In genomic region chr4:75723802-75724065, GRCh38 we compare ENCODE assay signal across 1 cellular context.
A peak's percentile ranks its signal among the peaks of the same experiment; 100 is the strongest.
TF ChIP-seq lines count a peak whose summit lies in the region.

No MANE protein-coding gene starts in this region.

TF ChIP-seq in K562, 482 proteins besides CTCF, POLR2A, EP300 and RAD21:
- TF ChIP-seq CBFA2T3 (IDR thresholded peaks at IDR 0.05) (no peak), C11orf30 (IDR thresholded peaks at IDR 0.05; ENCODE audit: low read depth) (peak; percentile 14; the same call in 1 of the 2 replicates), ATF6 (CRISPR knock-in tag; IDR thresholded peaks at IDR 0.05) (0 out of 2 replicates have a peak, but pooled peaks have one; percentile 86), CTCFL (IDR thresholded peaks at IDR 0.05; ENCODE audit: borderline replicate concordance, insufficient read depth, low read depth, low read length, poor library complexity, severe bottlenecking) (no peak), ZNF133 (CRISPR knock-in tag; IDR thresholded peaks at IDR 0.05) (no peak), MTA2 (IDR thresholded peaks at IDR 0.05; ENCODE audit: low read depth) (no peak), PREB (CRISPR knock-in tag; IDR thresholded peaks at IDR 0.05) (0 out of 2 replicates have a peak, but pooled peaks have one; percentile 28), MAFF (IDR thresholded peaks at IDR 0.05; ENCODE audit: low read length) (no peak), KHSRP (IDR thresholded peaks at IDR 0.05) (no peak), CHD1 (IDR thresholded peaks at IDR 0.05; ENCODE audit: low read length) (peak; percentile 62), FOXJ3 (CRISPR knock-in tag; IDR thresholded peaks at IDR 0.05) (no peak), ESRRB (CRISPR knock-in tag; IDR thresholded peaks at IDR 0.05; ENCODE audit: borderline replicate concordance) (no peak), KLF10 (CRISPR knock-in tag; IDR thresholded peaks at IDR 0.05) (no peak), SMC3 (conservative IDR thresholded peaks at IDR 0.05; ENCODE audit: insufficient read depth, low read depth, low read length) (no peak), KLF13 (tag; IDR thresholded peaks at IDR 0.05; ENCODE audit: borderline replicate concordance, low read depth) (0 out of 2 replicates have a peak, but pooled peaks have one; percentile 1), NRF1 (conservative IDR thresholded peaks at IDR 0.05 in 1 of 2, IDR thresholded peaks at IDR 0.05 in 1 of 2) (no peak), GATAD2A (IDR thresholded peaks at IDR 0.05) (peak; percentile 46; the same call in 1 of the 2 replicates), ADNP (tag; IDR thresholded peaks at IDR 0.05) (no peak), ZKSCAN1 (IDR thresholded peaks at IDR 0.05; ENCODE audit: low read depth, low read length) (no peak), ZZZ3 (IDR thresholded peaks at IDR 0.05) (0 out of 2 replicates have a peak, but pooled peaks have one; percentile 42), SUPT5H (IDR thresholded peaks at IDR 0.05) (no peak), ZBTB40 (IDR thresholded peaks at IDR 0.05) (0 out of 2 replicates have a peak, but pooled peaks have one; percentile 14), ZBTB40 (CRISPR knock-in tag; IDR thresholded peaks at IDR 0.05) (no peak), U2AF2 (optimal IDR thresholded peaks at IDR 0.05; ENCODE audit: low read depth, low read length) (no peak)
